In the genomic region with DNA sequence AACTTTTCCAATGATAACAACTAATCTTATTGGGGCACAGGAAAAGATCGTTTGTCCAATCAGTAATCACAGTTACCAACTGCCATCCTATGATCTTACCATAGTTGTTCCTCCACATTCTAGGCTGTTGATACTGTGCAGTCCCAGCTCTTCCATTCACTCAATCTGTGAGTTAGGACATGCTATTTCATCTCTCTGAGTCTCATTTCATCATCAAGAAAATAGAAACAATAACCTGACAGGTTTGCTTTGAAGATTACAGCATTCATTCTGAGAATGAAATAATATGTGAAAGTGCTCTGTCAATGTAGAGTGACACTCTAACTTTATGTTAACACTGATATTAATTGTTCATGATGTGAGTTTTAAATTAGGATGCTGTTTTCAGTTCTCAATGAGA, we compare ENCODE assay signal across 24 cellular contexts.
DNase-seq lines count a peak whose midpoint lies in the region; ATAC-seq, FAIRE-seq and TF ChIP-seq lines count a peak whose summit lies in the region.
"Had no signal": no experiment of that assay in that cellular context is flagged by ENCODE, and none has a peak within 500 bp of the region (broad histone marks: within the 10 kb centered on the region; RNA-seq: fewer than 3 reads in every experiment).

No MANE protein-coding gene starts in this region.

- no peak overlapping the region for H3K9ac ChIP-seq in mammary epithelial cell (ENCODE audit: insufficient read depth, low read length)
- H3K9ac ChIP-seq in Karpas-422 (ENCODE audit: low read length), result no peak overlapping the region
- H3K9ac ChIP-seq: BLaER1 had no signal

- intact Hi-C loops in MCF 10A (cut with micrococcal nuclease), result no loop called here
- intact Hi-C loops in mammary epithelial cell (cut with micrococcal nuclease), result no loop called here

- BruUV-seq in MCF 10A (replicated peaks; lab: Mats Ljungman, UMichigan), result no TSS peak
- BruUV-seq in mammary epithelial cell (replicated peaks; lab: Mats Ljungman, UMichigan), result no TSS peak

- H3K4me3 ChIP-seq in mammary epithelial cell (replicated peaks in 1 of 3; ENCODE audit: insufficient read depth in 1 of 3, low read depth in 2 of 3, low read length in 3 of 3) (no peak overlapping the region), Karpas-422 (ENCODE audit: low read length) (no peak overlapping the region)
- H3K4me3 ChIP-seq: BLaER1, GM12878, HAP-1 had no signal

- DNase-seq in MCF 10A (ENCODE audit: unreplicated experiment) (no peak), mammary epithelial cell (no peak), endothelial cell (ENCODE audit: low spot score) (no peak), Karpas-422 (no peak)
- no peak for DNase-seq in naive thymus-derived CD8-positive, alpha-beta T cell
- DNase-seq: Caco-2; CD4-positive, CD25-positive, alpha-beta regulatory T cell; CD8-positive, alpha-beta T cell; DMS 273 treated with DMSO at 0.1 percent for 48 hours; DMS79; EL; GDM1; GOT3 had no signal

- dilution Hi-C loops in mammary epithelial cell (cut with HindIII; ENCODE audit: low sequenced_read_pairs), result no loop called here

- peak overlapping the region; percentile 20 for H3K27ac Mint-ChIP-seq in MCF 10A (ENCODE audit: low read depth, unreplicated experiment)
- H3K27ac Mint-ChIP-seq in endothelial cell (ENCODE audit: unreplicated experiment), result no peak overlapping the region
- H3K27ac Mint-ChIP-seq in naive thymus-derived CD8-positive, alpha-beta T cell, result no peak overlapping the region
- H3K27ac Mint-ChIP-seq: B cell; CD4-positive, CD25-positive, alpha-beta regulatory T cell; CD8-positive, alpha-beta T cell had no signal

- no peaks in the 10 kb centered on the region for H3K27me3 Mint-ChIP-seq in MCF 10A (ENCODE audit: insufficient read depth, unreplicated experiment)
- H3K27me3 Mint-ChIP-seq in endothelial cell (ENCODE audit: unreplicated experiment), result peaks cover 4% of the 10 kb centered on the region
- peaks cover 0 to 12% (median 8%) of the 10 kb centered on the region in 5 donors for H3K27me3 Mint-ChIP-seq in naive thymus-derived CD8-positive, alpha-beta T cell
- H3K27me3 Mint-ChIP-seq: B cell; CD4-positive, CD25-positive, alpha-beta regulatory T cell had no signal

- no peaks in the 10 kb centered on the region for H3K4me1 Mint-ChIP-seq in MCF 10A (ENCODE audit: insufficient read depth, unreplicated experiment)
- peaks cover 2% of the 10 kb centered on the region for H3K4me1 Mint-ChIP-seq in endothelial cell (ENCODE audit: unreplicated experiment)
- H3K4me1 Mint-ChIP-seq in naive thymus-derived CD8-positive, alpha-beta T cell, result no peaks in the 10 kb centered on the region
- H3K4me1 Mint-ChIP-seq: B cell; CD4-positive, CD25-positive, alpha-beta regulatory T cell had no signal

- H3K9me2 ChIP-seq in Karpas-422 (replicated peaks; ENCODE audit: insufficient read depth, low read length), result no peaks in the 10 kb centered on the region

- H3K9me3 ChIP-seq in mammary epithelial cell (replicated peaks; ENCODE audit: insufficient read depth, low read length) (peaks cover 19% of the 10 kb centered on the region), Karpas-422 (ENCODE audit: low read length) (peaks cover 3% of the 10 kb centered on the region)

- H3K27me3 ChIP-seq in mammary epithelial cell (ENCODE audit: insufficient read depth, low read length) (no peaks in the 10 kb centered on the region), Karpas-422 (ENCODE audit: low read length) (no peaks in the 10 kb centered on the region)
- H3K27me3 ChIP-seq: BLaER1 had no signal

- CTCF ChIA-PET in MCF 10A (lab: Yijun Ruan, JAX), result interaction anchor here (0.8 kb wide), 1 partner anchor 9 kb away, joined by 3 read pairs; no protein-coding TSS in a partner anchor
- CTCF ChIA-PET in mammary epithelial cell (lab: Charles Lee; ENCODE audit: low non-redundant PET), result no interaction called here

- H4K20me1 ChIP-seq in mammary epithelial cell (ENCODE audit: insufficient read depth, low read length), result no peaks in the 10 kb centered on the region
- H4K20me1 ChIP-seq in Karpas-422 (ENCODE audit: insufficient read depth, low read depth, low read length), result no peaks in the 10 kb centered on the region
- H4K20me1 ChIP-seq: BLaER1 had no signal

- no peak overlapping the region for H2AFZ ChIP-seq in mammary epithelial cell (ENCODE audit: low read depth, low read length)
- no peak overlapping the region for H2AFZ ChIP-seq in Karpas-422 (ENCODE audit: low read length)

- peaks cover 49% of the 10 kb centered on the region for H3K79me2 ChIP-seq in mammary epithelial cell (ENCODE audit: insufficient read depth, low read length)
- H3K79me2 ChIP-seq in Karpas-422 (ENCODE audit: low read length), result no peaks in the 10 kb centered on the region

- 90% methylated on average over 1 of the region's 1 CpG for WGBS in mammary epithelial cell (ENCODE audit: low coverage, missing lambda C conversion rate)

- H3K4me1 ChIP-seq in mammary epithelial cell (ENCODE audit: insufficient read depth, low read length) (no peaks in the 10 kb centered on the region), Karpas-422 (ENCODE audit: low read length) (no peaks in the 10 kb centered on the region)
- H3K4me1 ChIP-seq: BLaER1, Caco-2, HAP-1 had no signal

- no peak overlapping the region for H3K27ac ChIP-seq in mammary epithelial cell (ENCODE audit: insufficient read depth, low read depth, low read length)
- no peak overlapping the region for H3K27ac ChIP-seq in Karpas-422 (ENCODE audit: low read length)
- H3K27ac ChIP-seq: 22Rv1, BLaER1, C4-2B had no signal

- H3K4me2 ChIP-seq in mammary epithelial cell (ENCODE audit: insufficient read depth, low read depth, low read length), result no peak overlapping the region
- H3K4me2 ChIP-seq in Karpas-422 (ENCODE audit: low read depth, low read length, poor library complexity, severe bottlenecking), result no peak overlapping the region
- H3K4me2 ChIP-seq: BLaER1 had no signal

- peaks cover 23% of the 10 kb centered on the region for H3K9me3 Mint-ChIP-seq in MCF 10A (ENCODE audit: unreplicated experiment)
- peaks cover 15% of the 10 kb centered on the region for H3K9me3 Mint-ChIP-seq in endothelial cell (ENCODE audit: unreplicated experiment)
- peaks cover 7 to 37% (median 24%) of the 10 kb centered on the region in 9 donors for H3K9me3 Mint-ChIP-seq in naive thymus-derived CD8-positive, alpha-beta T cell

- H3K36me3 Mint-ChIP-seq in MCF 10A (ENCODE audit: insufficient read depth, unreplicated experiment) (peaks cover 24% of the 10 kb centered on the region), endothelial cell (ENCODE audit: low read depth, unreplicated experiment) (peaks cover 52% of the 10 kb centered on the region)
- H3K36me3 Mint-ChIP-seq in naive thymus-derived CD8-positive, alpha-beta T cell, result peaks cover 0 to 23% (median 9%) of the 10 kb centered on the region in 3 donors
- H3K36me3 Mint-ChIP-seq: CD4-positive, CD25-positive, alpha-beta regulatory T cell; CD8-positive, alpha-beta T cell had no signal

- H3K4me3 Mint-ChIP-seq in MCF 10A (ENCODE audit: unreplicated experiment), result no peak overlapping the region
- H3K4me3 Mint-ChIP-seq in endothelial cell (ENCODE audit: unreplicated experiment), result peak overlapping the region; percentile 60
- H3K4me3 Mint-ChIP-seq in naive thymus-derived CD8-positive, alpha-beta T cell, result no peak overlapping the region
- H3K4me3 Mint-ChIP-seq: B cell; CD4-positive, CD25-positive, alpha-beta regulatory T cell; CD8-positive, alpha-beta T cell had no signal

- ATAC-seq in naive thymus-derived CD8-positive, alpha-beta T cell, result no peak
- no peak for ATAC-seq in HG03135 (IDR thresholded peaks at IDR 0.05; ENCODE audit: unreplicated experiment)
- ATAC-seq: CD8-positive, alpha-beta T cell; GM12878 had no signal

- in situ Hi-C loops in mammary epithelial cell (cut with MboI; ENCODE audit: low sequenced_read_pairs in 2 of 2), result no loop called here

- POLR2A ChIA-PET in MCF 10A (lab: Yijun Ruan, JAX), result interaction anchor here (1.0 to 1.4 kb wide), 2 partner anchors 13 kb away, joined by 3 to 5 read pairs; no protein-coding TSS in a partner anchor
- POLR2A ChIA-PET in naive thymus-derived CD8-positive, alpha-beta T cell (lab: Charles Lee), result interaction anchor here (0.6 kb wide), 1 partner anchor 473 kb away, joined by 5 read pairs; no protein-coding TSS in a partner anchor

- TF ChIP-seq CTCF in MCF 10A (IDR thresholded peaks at IDR 0.05; ENCODE audit: unreplicated experiment) (no peak), mammary epithelial cell (conservative IDR thresholded peaks at IDR 0.05 in 1 of 2, IDR thresholded peaks at IDR 0.05 in 1 of 2; ENCODE audit: extremely low read depth in 1 of 2, insufficient read depth in 1 of 2, low read depth in 1 of 2, low read length in 2 of 2) (no peak), endothelial cell (IDR thresholded peaks at IDR 0.05; ENCODE audit: unreplicated experiment) (no peak)

- H3K36me3 ChIP-seq in mammary epithelial cell (ENCODE audit: insufficient read depth, low read length) (peaks cover 17% of the 10 kb centered on the region), Karpas-422 (ENCODE audit: insufficient read depth, low read length) (no peaks in the 10 kb centered on the region)

- FAIRE-seq in islet of Langerhans (lab: Jason Lieb, UNC), result peak; percentile 84
- FAIRE-seq: D721Med, GM12878, GM19239, H54 had no signal
